ENCODE assay signal across 8 cellular contexts in genomic region chr20:43457640-43458421, GRCh38. TPM values are rescaled to one million over a fixed set of nuclear protein-coding genes. Genes with fewer than 3 reads are reported as not detected.
DNase-seq lines count a peak whose midpoint lies in the region; ATAC-seq and TF ChIP-seq lines count a peak whose summit lies in the region.

SRSF6 (plus strand) TSS chr20:43457896; CDS start chr20:43458034, 138 bp downstream.

- TF ChIP-seq CTCF in AG10803 (conservative IDR thresholded peaks at IDR 0.05; ENCODE audit: low read length): no peak

- H3K4me3 ChIP-seq in AG10803 (ENCODE audit: low read length): peak within 1 kb of the TSS; percentile 88

- peak; percentile 87 for DNase-seq in AG10803 (ENCODE audit: low read depth)
- DNase-seq in NCI-H345 treated with DMSO at 0.1 percent for 48 hours (lab: John Stamatoyannopoulos, UW; ENCODE audit: unreplicated experiment): peak; percentile 98
- DNase-seq in activated CD4-positive, alpha-beta T cell treated with anti-CD3 and anti-CD28 coated beads for 1 hour: peak; percentile 88
- peak; percentile 94 for DNase-seq in cerebellum (ENCODE audit: low spot score)
- peak; percentile 87 for DNase-seq in kidney glomerular epithelial cell (lab: John Stamatoyannopoulos, UW)
- peak; percentile 81 to 86 for DNase-seq in stimulated activated CD4-positive, alpha-beta T cell treated with anti-CD3 and anti-CD28 coated beads, Interleukin-15, amount 100 ng/mL, for 48 hours (ENCODE audit: low read depth in 2 of 2)

- ATAC-seq in GM19023 (IDR thresholded peaks at IDR 0.05; ENCODE audit: unreplicated experiment) (peak; percentile 85), HG03196 (IDR thresholded peaks at IDR 0.05; ENCODE audit: unreplicated experiment) (peak; percentile 91)

RNA-seq across cellular contexts. Expression of gene SRSF6, which starts in this region (rescaled TPM):
- 49.5 TPM for total RNA-seq in cerebellum

Comparison
In these comparisons a context has a peak if more than half of its experiments do, and no peak if none do; other contexts are left out.
1. Peak in every context shown above with its lines: DNase-seq, ATAC-seq and H3K4me3 ChIP-seq.